Comparison of ENCODE assay signal across 8 cellular contexts in the genomic region with DNA sequence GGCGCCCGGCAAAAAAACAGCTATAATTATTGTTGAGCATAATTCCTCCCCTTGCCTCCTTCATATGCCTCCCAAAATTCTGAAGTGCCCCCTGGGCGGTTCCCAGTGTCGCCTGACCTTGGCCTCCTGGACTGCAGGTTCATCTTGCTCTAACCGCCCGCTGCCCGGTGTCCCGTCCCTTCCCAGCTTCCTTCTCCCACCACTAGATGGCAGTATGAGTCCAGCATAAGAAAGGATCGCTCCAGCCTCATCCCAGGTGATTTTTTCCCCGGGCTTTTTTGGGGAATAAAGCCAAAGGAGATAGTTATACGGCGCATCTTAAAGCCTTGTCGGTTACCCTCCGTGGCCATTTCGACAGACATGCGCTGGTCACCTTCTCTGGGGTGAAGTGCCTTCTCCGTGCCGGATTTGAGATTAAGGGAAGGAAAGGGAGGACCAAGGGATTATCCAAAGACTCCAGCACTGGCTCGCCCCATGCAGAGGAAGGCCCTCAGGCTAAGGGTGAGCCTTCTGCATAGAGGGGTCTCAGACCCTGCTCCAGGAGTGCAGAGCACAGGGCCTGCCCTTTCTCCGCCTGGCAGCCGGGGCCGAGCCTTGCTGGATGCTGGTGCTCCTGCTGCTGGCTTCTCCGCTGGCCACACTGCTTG. TPM values are rescaled to one million over a fixed set of nuclear protein-coding genes. Genes with fewer than 3 reads are reported as not detected.
DNase-seq lines count a peak whose midpoint lies in the region; ATAC-seq and TF ChIP-seq lines count a peak whose summit lies in the region.

No MANE protein-coding gene starts in this region.

- H3K4me3 ChIP-seq in NB4 (ENCODE audit: low read depth, low read length): no peak overlapping the region
- H3K4me3 ChIP-seq in psoas muscle: no peak overlapping the region

- H3K36me3 Mint-ChIP-seq in activated naive CD8-positive, alpha-beta T cell treated with anti-CD3 and anti-CD28 coated beads, Interleukin-2, amount 50 U/mL, for 24 hours (ENCODE audit: low read depth): no peaks in the 10 kb centered on the region

- no peak overlapping the region for H3K27ac Mint-ChIP-seq in activated naive CD8-positive, alpha-beta T cell treated with anti-CD3 and anti-CD28 coated beads, Interleukin-2, amount 50 U/mL, for 24 hours

- DNase-seq in NCI-H524 (lab: John Stamatoyannopoulos, UW) (peak; percentile 65 to 77), NCI-H524 treated with DMSO at 0.1 percent for 48 hours (lab: John Stamatoyannopoulos, UW) (no peak), NB4 (ENCODE audit: low read depth) (peak; percentile 68), SW 1271 (lab: John Stamatoyannopoulos, UW) (peak; percentile 30 to 68), left cardiac atrium (peak; percentile 56), psoas muscle (peak; percentile 39 to 60)
- DNase-seq in activated naive CD8-positive, alpha-beta T cell treated with anti-CD3 and anti-CD28 coated beads, Interleukin-2, amount 50 U/mL, for 24 hours: peak; percentile 65

- no peaks in the 10 kb centered on the region for H3K27me3 ChIP-seq in psoas muscle (ENCODE audit: insufficient read depth in 3 of 3, low read length in 2 of 3)

- ATAC-seq in activated naive CD8-positive, alpha-beta T cell treated with anti-CD3 and anti-CD28 coated beads, Interleukin-2, amount 50 U/mL, for 24 hours: peak; percentile 52
- peak; percentile 92 to 93 for ATAC-seq in left cardiac atrium
- peak; percentile 95 to 99 (median 96) for ATAC-seq in psoas muscle
- ATAC-seq in HG02571 (IDR thresholded peaks at IDR 0.05; ENCODE audit: unreplicated experiment): no peak

- no peak overlapping the region for H3K4me3 Mint-ChIP-seq in activated naive CD8-positive, alpha-beta T cell treated with anti-CD3 and anti-CD28 coated beads, Interleukin-2, amount 50 U/mL, for 24 hours

- 18 to 20% (median 20%) methylated on average over 23 of the region's 23 CpGs for WGBS in psoas muscle, 3 donors

- no peaks in the 10 kb centered on the region for H3K4me1 ChIP-seq in psoas muscle

- intact Hi-C loops in left cardiac atrium (cut with DNase I): loop anchor here (2.0 to 10.0 kb wide), 5 partner anchors 259 to 631 kb away; partner anchors contain the start of gene AHSG (in 1 of the 2)
- intact Hi-C loops in psoas muscle (cut with DNase I): loop anchor here (1.0 to 5.0 kb wide), 7 partner anchors 259 to 559 kb away; partner anchors contain the start of gene CRYGS (in 1 of the 2)

- TF ChIP-seq POLR2A in NB4 (IDR thresholded peaks at IDR 0.05; ENCODE audit: extremely low read depth, insufficient read length): no peak

- no peaks in the 10 kb centered on the region for H3K9me3 ChIP-seq in psoas muscle

- no peaks in the 10 kb centered on the region for H3K9me3 Mint-ChIP-seq in activated naive CD8-positive, alpha-beta T cell treated with anti-CD3 and anti-CD28 coated beads, Interleukin-2, amount 50 U/mL, for 24 hours

- TF ChIP-seq CTCF in NB4 (IDR thresholded peaks at IDR 0.05; ENCODE audit: low read depth, low read length) (peak; percentile 73), psoas muscle (IDR thresholded peaks at IDR 0.05) (peak; percentile 96)

- no peak overlapping the region for H3K27ac ChIP-seq in psoas muscle

- H3K4me1 Mint-ChIP-seq in activated naive CD8-positive, alpha-beta T cell treated with anti-CD3 and anti-CD28 coated beads, Interleukin-2, amount 50 U/mL, for 24 hours: peaks cover 16% of the 10 kb centered on the region

- peaks cover 0 to 7% of the 10 kb centered on the region in 2 donors for H3K36me3 ChIP-seq in psoas muscle (ENCODE audit: insufficient read depth in 1 of 2, low read depth in 1 of 2)

- peaks cover 21% of the 10 kb centered on the region for H3K27me3 Mint-ChIP-seq in activated naive CD8-positive, alpha-beta T cell treated with anti-CD3 and anti-CD28 coated beads, Interleukin-2, amount 50 U/mL, for 24 hours

RNA-seq across cellular contexts. Expression of gene TRA2B, which starts 45.8 kb away (rescaled TPM):
- total RNA-seq in left cardiac atrium (10 to 100 TPM; 56.3 to 71.8 TPM), psoas muscle (10 to 100 TPM; 38.7 to 99.5 (median 68.8) TPM)
- polyA plus RNA-seq in psoas muscle: 10 to 100 TPM; 60.5 to 86.6 (median 86.5) TPM
